4 cellular contexts compared by ENCODE assay signal in the genomic region with DNA sequence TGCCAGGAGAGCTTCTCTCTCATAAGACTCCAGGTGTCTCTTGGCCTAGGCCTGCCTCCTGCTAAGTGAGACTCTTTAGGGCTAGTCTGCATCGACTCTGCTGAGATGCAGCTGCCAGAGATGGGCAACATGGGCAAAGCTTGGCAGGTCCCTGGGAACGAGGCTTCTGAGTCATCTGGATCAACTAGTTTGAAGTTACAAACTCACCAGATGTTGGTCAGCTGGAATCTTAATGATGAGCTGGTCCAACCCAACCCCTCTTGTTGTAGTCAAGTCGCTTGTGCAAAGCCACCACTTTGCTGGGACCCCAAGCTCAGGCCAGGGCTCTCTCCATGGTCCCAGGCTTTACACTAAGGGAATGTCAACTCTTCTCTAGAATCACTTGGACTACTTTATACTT. TPM values are rescaled to one million over a fixed set of nuclear protein-coding genes. Genes with fewer than 3 reads are reported as not detected.
"Had no signal": no experiment of that assay in that cellular context is flagged by ENCODE, and none has a peak within 500 bp of the region (broad histone marks: within the 10 kb centered on the region; RNA-seq: fewer than 3 reads in every experiment).

No MANE protein-coding gene starts in this region.

RNA-seq across cellular contexts. Expression of gene ALG1L2, which starts 38.9 kb away (rescaled TPM):
- total RNA-seq: activated T-cell treated with anti-CD3 and anti-CD28 coated beads, Interleukin-2, amount 50 U/mL, for 72 hours; activated T-helper 2 cell treated with anti-CD3 and anti-CD28 coated beads, Interferon-gamma antibody, Interleukin-2, Interleukin-4, amounts not matched to agents 10 μg/mL and 5 μg/mL and 100 μg/mL, durations not matched to agents 14 hours and 24 hours and 36 hours; T-helper 1 cell treated with Interleukin-12 subunit alpha and Interleukin-12 subunit beta and Interleukin-4 antibody, amounts not matched to agents 30 ng/mL and 1 ng/mL, for 36 hours had no signal
- polyA plus RNA-seq: adrenal gland had no signal
